In genomic region chrX:153648358-153649177, GRCh38 we compare ENCODE assay signal across 18 cellular contexts. TPM values are rescaled to one million over a fixed set of nuclear protein-coding genes. Genes with fewer than 3 reads are reported as not detected.
A peak's percentile ranks its signal among the peaks of the same experiment; 100 is the strongest.
DNase-seq lines count a peak whose midpoint lies in the region; ATAC-seq and TF ChIP-seq lines count a peak whose summit lies in the region.
"Had no signal": no experiment of that assay in that cellular context is flagged by ENCODE, and none has a peak within 500 bp of the region (broad histone marks: within the 10 kb centered on the region; RNA-seq: fewer than 3 reads in every experiment).

No MANE protein-coding gene starts in this region.

- ATAC-seq in HCT116 = no peak
- ATAC-seq: PC-3 had no signal

- peaks cover 5 to 17% (median 5%) of the 10 kb centered on the region in 3 donors for H3K27me3 Mint-ChIP-seq in immature natural killer cell (ENCODE audit: low read depth in 3 of 3)

- H3K4me3 ChIP-seq in HCT116 (replicated peaks in 1 of 2; ENCODE audit: low read depth in 1 of 2, low read length in 2 of 2) (no peak overlapping the region), osteoblast (ENCODE audit: insufficient read depth, low read length) (no peak overlapping the region)
- H3K4me3 ChIP-seq: GM23248, MG63 had no signal

- CTCF ChIA-PET in HCT116 (lab: Charles Lee) = interaction anchor here (1.5 to 2.3 kb wide), 2 partner anchors 16 to 19 kb away, joined by 4 to 12 read pairs; no protein-coding TSS in a partner anchor

- TF ChIP-seq RAD21 in HCT116 (IDR thresholded peaks at IDR 0.05; ENCODE audit: low read depth) = no peak

- H3K36me3 ChIP-seq in HCT116 (ENCODE audit: control insufficient read depth in 1 of 2, insufficient read depth in 2 of 2, low read length in 2 of 2) (no peaks in the 10 kb centered on the region), osteoblast (ENCODE audit: insufficient read depth, low read length) (no peaks in the 10 kb centered on the region)
- H3K36me3 ChIP-seq: MG63 had no signal

- H3K9me3 Mint-ChIP-seq in immature natural killer cell = no peaks in the 10 kb centered on the region
- H3K9me3 Mint-ChIP-seq: CD4-positive, alpha-beta T cell had no signal

- H3K4me3 Mint-ChIP-seq in immature natural killer cell = no peak overlapping the region
- H3K4me3 Mint-ChIP-seq: CD4-positive, alpha-beta T cell had no signal

- TSS peak; percentile 67 for BruUV-seq in HCT116 (replicated peaks; lab: Mats Ljungman, UMichigan)

- H3K4me2 ChIP-seq in HCT116 (ENCODE audit: low read length) = no peak overlapping the region
- no peak overlapping the region for H3K4me2 ChIP-seq in osteoblast (ENCODE audit: insufficient read depth, low read length)

- no peak overlapping the region for H3K9ac ChIP-seq in HCT116 (ENCODE audit: low read length)
- H3K9ac ChIP-seq: GM23248 had no signal

- H3K79me2 ChIP-seq in HCT116 (ENCODE audit: insufficient read depth, low read length) (no peaks in the 10 kb centered on the region), osteoblast (ENCODE audit: insufficient read depth, low read length) (no peaks in the 10 kb centered on the region)

- H3K9me3 ChIP-seq in HCT116 (ENCODE audit: control insufficient read depth in 1 of 2, insufficient read depth in 1 of 2, low read depth in 1 of 2, low read length in 2 of 2) = no peaks in the 10 kb centered on the region
- H3K9me3 ChIP-seq in osteoblast (ENCODE audit: low read depth, low read length) = no peaks in the 10 kb centered on the region
- H3K9me3 ChIP-seq: MG63 had no signal

- no peak overlapping the region for H3K27ac Mint-ChIP-seq in immature natural killer cell
- H3K27ac Mint-ChIP-seq: CD4-positive, alpha-beta T cell had no signal

- H2AFZ ChIP-seq in HCT116 (ENCODE audit: low read depth, low read length, poor library complexity, severe bottlenecking) = no peak overlapping the region
- H2AFZ ChIP-seq in osteoblast (ENCODE audit: low read length) = no peak overlapping the region
- H2AFZ ChIP-seq: GM23248 had no signal

- no peaks in the 10 kb centered on the region for H4K20me1 ChIP-seq in HCT116 (ENCODE audit: insufficient read depth)
- H4K20me1 ChIP-seq in osteoblast (ENCODE audit: insufficient read depth, low read length) = no peaks in the 10 kb centered on the region

- TF ChIP-seq CTCF in HCT116 (IDR thresholded peaks at IDR 0.05 in 2 of 3, conservative IDR thresholded peaks at IDR 0.05 in 1 of 3; ENCODE audit: borderline replicate concordance in 1 of 3, insufficient read depth in 1 of 3, low read depth in 2 of 3, low read length in 2 of 3) = no peak
- TF ChIP-seq CTCF in osteoblast (IDR thresholded peaks at IDR 0.05; ENCODE audit: extremely low read depth, low read depth, low read length) = no peak

- RAD21 ChIA-PET in HCT116 (lab: Charles Lee; ENCODE audit: low non-redundant PET in 1 of 2, low total read pairs in 2 of 2, uncharacterized antibody in 2 of 2, unreplicated experiment in 2 of 2) = no interaction called here

- no peaks in the 10 kb centered on the region for H3K27me3 ChIP-seq in HCT116 (ENCODE audit: insufficient read depth, low read length)
- H3K27me3 ChIP-seq in osteoblast (ENCODE audit: insufficient read depth, low read length) = peaks cover 26% of the 10 kb centered on the region

- H3K4me1 ChIP-seq in HCT116 (ENCODE audit: control insufficient read depth in 1 of 2, insufficient read depth in 2 of 2, low read length in 2 of 2) = peaks cover 3 to 18% of the 10 kb centered on the region in 2 experiments; a peak in 2 of 4 replicates
- no peaks in the 10 kb centered on the region for H3K4me1 ChIP-seq in osteoblast (ENCODE audit: insufficient read depth, low read length)

- DNase-seq in activated T-cell treated with anti-CD3 and anti-CD28 coated beads, Interleukin-2, amount 50 U/mL, for 48 hours = peak; percentile 14 to 16
- DNase-seq in activated T-cell treated with anti-CD3 and anti-CD28 coated beads for 4 hours = no peak
- DNase-seq in D341Med (ENCODE audit: low spot score) = peak; percentile 3
- no peak for DNase-seq in HCT116 (ENCODE audit: low read depth, low spot score)
- peak; percentile 90 for DNase-seq in osteoblast (ENCODE audit: insufficient read length, low spot score, missing footprints)
- DNase-seq in immature natural killer cell = no peak
- no peak for DNase-seq in GM19238 (ENCODE audit: insufficient read length, low spot score)
- no peak for DNase-seq in HUDEP-2 (lab: John Stamatoyannopoulos, UW; ENCODE audit: unreplicated experiment in 76 of 76)
- DNase-seq: CD4-positive, alpha-beta T cell; DND-41; GDM1; MG63; NCI-H1092 treated with DMSO at 0.1 percent for 48 hours; NCI-H1694 treated with DMSO at 0.1 percent for 48 hours; NCI-H446; NCI-H748 treated with DMSO at 0.1 percent for 48 hours; PC-3 had no signal

- TF ChIP-seq POLR2A in HCT116 (IDR thresholded peaks at IDR 0.05; ENCODE audit: borderline replicate concordance, extremely low read depth, insufficient read depth, insufficient read length) = no peak

- peaks cover 0 to 1% of the 10 kb centered on the region in 2 donors for H3K4me1 Mint-ChIP-seq in immature natural killer cell

- H3K36me3 Mint-ChIP-seq in immature natural killer cell = no peaks in the 10 kb centered on the region

- POLR2A ChIA-PET in HCT116 (lab: Charles Lee) = no interaction called here

- intact Hi-C loops in HCT116 (cut with micrococcal nuclease) = loop anchor here (1.0 kb wide), 2 partner anchors 94 to 109 kb away; no protein-coding TSS in a partner anchor

- no peak overlapping the region for H3K27ac ChIP-seq in HCT116 (ENCODE audit: low read depth, low read length)
- H3K27ac ChIP-seq in osteoblast (ENCODE audit: low read depth, low read length) = no peak overlapping the region
- H3K27ac ChIP-seq: GM23248 had no signal

- H3K9me2 ChIP-seq in HCT116 (ENCODE audit: insufficient read depth) = no peaks in the 10 kb centered on the region

TF ChIP-seq in HCT116, 20 proteins besides CTCF, POLR2A, EP300 and RAD21 (continues in another document):
- TF ChIP-seq POLR2AphosphoS5 (IDR thresholded peaks at IDR 0.05; ENCODE audit: low read depth, low read length) (no peak), ATF3 (IDR thresholded peaks at IDR 0.05) (no peak), ELF1 (IDR thresholded peaks at IDR 0.05; ENCODE audit: borderline replicate concordance, low read depth) (no peak), SP1 (IDR thresholded peaks at IDR 0.05; ENCODE audit: low read depth) (no peak), ZNF274 (IDR thresholded peaks at IDR 0.05; ENCODE audit: low read depth, low read length) (no peak), REST (IDR thresholded peaks at IDR 0.05; ENCODE audit: low read depth) (no peak), ZBTB33 (IDR thresholded peaks at IDR 0.05; ENCODE audit: extremely low read depth, insufficient replicate concordance, low read length) (no peak), EZH2 (IDR thresholded peaks at IDR 0.05) (no peak)

RNA-seq across cellular contexts. Expression of gene DUSP9, which starts 1.6 kb away (rescaled TPM):
- 14.2 TPM for total RNA-seq in HCT116 (2021; ENCODE audit: unreplicated experiment)
- polyA plus RNA-seq in HCT116 (2012) = 10.5 and 10.6 TPM in 2 replicates
- under 0.01 TPM in 2 replicates for total RNA-seq in osteoblast
- not detected for polyA plus RNA-seq in immature natural killer cell
- total RNA-seq: CD4-positive, alpha-beta T cell; GM23248 had no signal
- polyA plus RNA-seq: GM23248 had no signal

RNA-seq across cellular contexts. Expression of gene PNCK, which starts 25.0 kb away (rescaled TPM):
- total RNA-seq in HCT116 (2021; ENCODE audit: unreplicated experiment) (0.84 TPM), osteoblast (0.29 and 0.36 TPM in 2 replicates)
- polyA plus RNA-seq in HCT116 (2012) = 0.26 and 0.64 TPM in 2 replicates
- not detected for polyA plus RNA-seq in immature natural killer cell
- total RNA-seq: GM23248 had no signal
- polyA plus RNA-seq: GM23248 had no signal

RNA-seq across cellular contexts. Expression of gene SLC6A8, which starts 39.2 kb away (rescaled TPM):
- total RNA-seq in HCT116 (2021; ENCODE audit: unreplicated experiment) = 101 TPM
- polyA plus RNA-seq in HCT116 (2012) = 73.3 and 82.9 TPM in 2 replicates
- 15.3 and 19.5 TPM in 2 replicates for total RNA-seq in osteoblast
- polyA plus RNA-seq in immature natural killer cell = under 1 TPM in 2 of 3 donors, not detected in 1; 0.07 to 0.09 TPM

RNA-seq across cellular contexts. Expression of gene CCNQ, which starts 49.6 kb away (rescaled TPM):
- total RNA-seq in HCT116 (2021; ENCODE audit: unreplicated experiment) = 20.3 TPM
- 20.2 and 20.9 TPM in 2 replicates for polyA plus RNA-seq in HCT116 (2012)
- 29.3 and 33.0 TPM in 2 replicates for total RNA-seq in osteoblast
- 10 to 100 TPM; 36.7 to 42.8 (median 38.4) TPM for polyA plus RNA-seq in immature natural killer cell

Comparison
In these comparisons a context has a peak if more than half of its experiments do, and no peak if none do; other contexts are left out.
1. DNase-seq: peak in activated T-cell treated with anti-CD3 and anti-CD28 coated beads, Interleukin-2, amount 50 U/mL, for 48 hours (2 of 2), D341Med (single experiment) and osteoblast (single experiment); none in activated T-cell treated with anti-CD3 and anti-CD28 coated beads for 4 hours (single experiment), HCT116 (single experiment), immature natural killer cell (0 of 3), GM19238 (single experiment) and HUDEP-2 (0 of 76).
2. RNA of gene DUSP9, which starts 1.6 kb away (total RNA-seq): 14.2 TPM in HCT116 (single experiment); under 0.01 TPM in osteoblast; every median in the first group is over 10 times any median in the second.